26 cellular contexts compared by ENCODE assay signal in the genomic region with DNA sequence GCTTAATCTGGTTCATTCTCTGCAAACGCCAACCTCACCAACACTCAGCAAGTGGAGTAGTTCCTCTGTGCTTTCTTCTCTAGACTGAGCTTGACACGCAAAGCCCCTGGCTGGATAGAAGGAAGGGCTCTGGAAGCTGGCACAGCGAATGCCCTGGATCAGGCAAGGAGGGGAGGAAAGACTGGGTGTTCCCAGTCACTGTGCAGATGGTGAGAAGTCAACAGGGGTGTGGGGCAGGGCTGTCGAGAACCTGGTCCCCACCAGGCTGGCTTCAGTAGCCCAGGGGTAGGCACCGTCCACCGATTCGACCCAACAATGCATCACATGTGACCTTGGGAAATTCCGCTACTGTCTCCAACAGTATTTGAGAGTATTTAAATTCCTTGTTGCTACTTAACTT.
"Had no signal": no experiment of that assay in that cellular context is flagged by ENCODE, and none has a peak within 500 bp of the region (broad histone marks: within the 10 kb centered on the region; RNA-seq: fewer than 3 reads in every experiment).

No MANE protein-coding gene starts in this region.

- H3K9me3 Mint-ChIP-seq: activated CD4-positive, alpha-beta memory T cell treated with anti-CD3 and anti-CD28 coated beads, Interleukin-2, amount 10 ng/mL, durations not matched to agents 7 days and 5 days; activated naive CD4-positive, alpha-beta T cell treated with anti-CD3 and anti-CD28 coated beads, Interleukin-2, amount 10 ng/mL, durations not matched to agents 7 days and 5 days; activated naive CD8-positive, alpha-beta T cell treated with anti-CD3 and anti-CD28 coated beads for 36 hours; activated T-helper 2 cell treated with anti-CD3 and anti-CD28 coated beads, Interferon-gamma antibody, Interleukin-2, Interleukin-4, amounts not matched to agents 10 μg/mL and 5 μg/mL and 100 μg/mL, durations not matched to agents 14 hours and 24 hours and 36 hours had no signal

- H3K36me3 Mint-ChIP-seq: activated naive CD4-positive, alpha-beta T cell treated with anti-CD3 and anti-CD28 coated beads, Interleukin-2, amount 10 ng/mL, durations not matched to agents 7 days and 5 days; activated naive CD8-positive, alpha-beta T cell treated with anti-CD3 and anti-CD28 coated beads for 36 hours had no signal

- H3K4me3 Mint-ChIP-seq: activated CD4-positive, alpha-beta memory T cell treated with anti-CD3 and anti-CD28 coated beads, Interleukin-2, amount 10 ng/mL, durations not matched to agents 7 days and 5 days; activated CD4-positive, alpha-beta T cell treated with anti-CD3 and anti-CD28 coated beads for 36 hours; activated naive CD4-positive, alpha-beta T cell treated with anti-CD3 and anti-CD28 coated beads, Interleukin-2, amount 10 ng/mL, durations not matched to agents 7 days and 5 days; activated naive CD8-positive, alpha-beta T cell treated with anti-CD3 and anti-CD28 coated beads for 36 hours had no signal

- H3K4me1 Mint-ChIP-seq: activated CD4-positive, alpha-beta memory T cell treated with anti-CD3 and anti-CD28 coated beads, Interleukin-2, amount 10 ng/mL, durations not matched to agents 7 days and 5 days; activated naive CD8-positive, alpha-beta T cell treated with anti-CD3 and anti-CD28 coated beads for 36 hours had no signal

- DNase-seq: activated CD4-positive, alpha-beta memory T cell treated with anti-CD3 and anti-CD28 coated beads, Interleukin-2, amount 10 ng/mL, durations not matched to agents 7 days and 5 days; activated CD4-positive, alpha-beta T cell treated with anti-CD3 and anti-CD28 coated beads for 36 hours; activated CD4-positive, alpha-beta T cell treated with anti-CD3 and anti-CD28 coated beads, Interleukin-2, amount 50 U/mL, for 1 hour; activated gamma-delta T cell treated with Interleukin-2 at 50 U/mL for 16 hours; activated naive CD4-positive, alpha-beta T cell treated with anti-CD3 and anti-CD28 coated beads, Interleukin-2, amount 10 ng/mL, durations not matched to agents 7 days and 5 days; activated naive CD8-positive, alpha-beta T cell treated with anti-CD3 and anti-CD28 coated beads for 36 hours; activated T-cell treated with anti-CD3 and anti-CD28 coated beads for 4 hours; activated T-cell treated with anti-CD3 and anti-CD28 coated beads, Interleukin-2, amount 50 U/mL, for 48 hours; brain microvascular endothelial cell; MG63; MV-4-11; NCI-H1092 treated with DMSO at 0.1 percent for 48 hours; NCI-H1436; NCI-H1694 treated with DMSO at 0.1 percent for 48 hours; NCI-H2029 treated with DMSO at 0.1 percent for 48 hours; NCI-H510A treated with DMSO at 0.1 percent for 48 hours; NCI-H69; NK-92 treated with Interleukin-12 subunit alpha and Interleukin-12 subunit beta, amount 100 ng/mL, for 24 hours; OCI-M1; SHP77; T-helper 2 cell; T1000 had no signal

- H3K4me3 ChIP-seq: cardiac muscle cell, MG63, SJSA1 had no signal

- ATAC-seq: activated CD4-positive, alpha-beta T cell treated with anti-CD3 and anti-CD28 coated beads for 36 hours; Panc1 had no signal

- H3K27me3 Mint-ChIP-seq: activated CD4-positive, alpha-beta memory T cell treated with anti-CD3 and anti-CD28 coated beads, Interleukin-2, amount 10 ng/mL, durations not matched to agents 7 days and 5 days; activated CD4-positive, alpha-beta T cell treated with anti-CD3 and anti-CD28 coated beads for 36 hours; activated naive CD8-positive, alpha-beta T cell treated with anti-CD3 and anti-CD28 coated beads for 36 hours had no signal

- H3K27ac Mint-ChIP-seq: activated CD4-positive, alpha-beta memory T cell treated with anti-CD3 and anti-CD28 coated beads, Interleukin-2, amount 10 ng/mL, durations not matched to agents 7 days and 5 days; activated CD4-positive, alpha-beta T cell treated with anti-CD3 and anti-CD28 coated beads for 36 hours; activated naive CD4-positive, alpha-beta T cell treated with anti-CD3 and anti-CD28 coated beads, Interleukin-2, amount 10 ng/mL, durations not matched to agents 7 days and 5 days; activated naive CD8-positive, alpha-beta T cell treated with anti-CD3 and anti-CD28 coated beads for 36 hours; activated T-helper 2 cell treated with anti-CD3 and anti-CD28 coated beads, Interferon-gamma antibody, Interleukin-2, Interleukin-4, amounts not matched to agents 10 μg/mL and 5 μg/mL and 100 μg/mL, durations not matched to agents 14 hours and 24 hours and 36 hours had no signal
